Comparison of ENCODE assay signal across 8 cellular contexts in the genomic region with DNA sequence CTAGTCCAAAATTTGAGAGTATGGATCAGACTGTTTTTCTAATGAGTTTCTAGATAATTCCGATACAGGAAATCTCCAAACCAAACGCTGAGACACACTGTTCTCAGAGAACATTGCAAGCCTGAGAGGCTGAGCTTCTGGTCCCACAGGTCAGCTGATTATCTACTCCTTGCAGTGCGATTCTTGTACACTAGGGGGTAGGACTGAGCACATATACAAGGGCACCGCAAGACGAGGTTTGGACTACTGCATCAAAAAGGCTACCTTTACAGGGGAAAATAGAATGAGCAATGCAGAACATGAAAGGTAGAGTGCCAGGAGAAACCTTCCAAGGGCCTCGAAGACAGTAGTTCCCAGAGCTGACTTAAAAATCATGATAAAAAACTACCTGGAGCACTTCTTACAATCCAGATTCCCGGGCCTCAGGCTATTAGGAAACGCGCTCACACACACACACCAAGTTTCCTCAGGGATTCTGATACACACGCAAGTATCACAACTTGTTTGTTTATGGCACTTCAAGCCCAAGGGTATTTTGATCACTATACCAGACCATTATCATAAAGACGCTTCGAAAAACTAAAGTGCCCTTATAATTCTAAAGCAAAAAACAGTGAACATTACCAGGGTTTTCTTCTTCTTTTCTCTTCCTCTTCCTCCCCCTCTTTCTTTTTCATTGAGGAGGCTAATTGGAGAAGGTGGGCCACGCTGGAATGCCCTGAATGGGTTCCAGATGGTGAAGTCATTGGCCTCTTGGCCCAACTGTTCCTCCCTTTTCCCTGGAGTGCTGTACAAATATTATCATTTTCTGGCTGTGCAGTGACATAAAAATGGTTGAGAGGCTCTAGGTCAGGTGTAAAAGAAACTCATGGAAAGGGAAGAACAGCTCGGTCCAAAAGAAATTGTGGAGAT.
A peak's percentile ranks its signal among the peaks of the same experiment; 100 is the strongest.
DNase-seq lines count a peak whose midpoint lies in the region; TF ChIP-seq lines count a peak whose summit lies in the region.

No MANE protein-coding gene starts in this region.

- TF ChIP-seq CTCF in AG09319 (IDR thresholded peaks at IDR 0.05; ENCODE audit: low read depth, low read length) (peak; percentile 29), GM13977 (IDR thresholded peaks at IDR 0.05; ENCODE audit: extremely low read depth, insufficient read depth, missing control alignments) (peak; percentile 64)

- in situ Hi-C loops in GM13977 (cut with MboI; ENCODE audit: low pct_unique_long_range_greater_than_20kb, low sequenced_read_pairs, unreplicated experiment): no loop called here

- DNase-seq in AG09319 (ENCODE audit: extremely low read depth, low read depth) (no peak), GM13977 (ENCODE audit: low spot score) (peak; percentile 62), NOMO-1 treated with DMSO at 0.1 percent for 48 hours (lab: John Stamatoyannopoulos, UW; ENCODE audit: unreplicated experiment) (peak; percentile 49), activated T-cell treated with anti-CD3 and anti-CD28 coated beads for 48 hours (ENCODE audit: low read depth) (peak; percentile 47), iPS-NIHi7 (ENCODE audit: extremely low spot score) (peak; percentile 70), Ammon's horn (ENCODE audit: low spot score) (no peak), hepatic stellate cell (ENCODE audit: low spot score) (no peak)
- peak; percentile 32 to 40 for DNase-seq in stimulated activated CD8-positive, alpha-beta memory T cell treated with anti-CD3 and anti-CD28 coated beads, Interleukin-15, amount 100 ng/mL, for 48 hours (ENCODE audit: low read depth in 2 of 2)

Comparison
In these comparisons a context has a peak if more than half of its experiments do, and no peak if none do; other contexts are left out.
1. DNase-seq: peak in GM13977 (single experiment), NOMO-1 treated with DMSO at 0.1 percent for 48 hours (single experiment), activated T-cell treated with anti-CD3 and anti-CD28 coated beads for 48 hours (single experiment), iPS-NIHi7 (single experiment) and stimulated activated CD8-positive, alpha-beta memory T cell treated with anti-CD3 and anti-CD28 coated beads, Interleukin-15, amount 100 ng/mL, for 48 hours (2 of 2); none in AG09319 (single experiment), Ammon's horn (single experiment) and hepatic stellate cell (single experiment).